ENCODE assay signal across 1 cellular context in genomic region chr4:152540293-152540674, GRCh38.
TF ChIP-seq lines count a peak whose summit lies in the region.

No MANE protein-coding gene starts in this region.

TF ChIP-seq in HepG2, 621 proteins besides CTCF, POLR2A, EP300 and RAD21 (continued from another document):
- TF ChIP-seq GRHL1 (CRISPR knock-in tag; conservative IDR thresholded peaks at IDR 0.05): no peak
- TF ChIP-seq NR2F6 (IDR thresholded peaks at IDR 0.05): no peak
- no peak for TF ChIP-seq NR2F6 (CRISPR knock-in tag; IDR thresholded peaks at IDR 0.05)
- TF ChIP-seq THYN1 (CRISPR knock-in tag; IDR thresholded peaks at IDR 0.05; ENCODE audit: borderline replicate concordance, low read depth): no peak
- no peak for TF ChIP-seq ZNF740 (CRISPR knock-in tag; IDR thresholded peaks at IDR 0.05)
- no peak for TF ChIP-seq ZKSCAN1 (IDR thresholded peaks at IDR 0.05; ENCODE audit: low read length)
- TF ChIP-seq ZNF33A (CRISPR knock-in tag; IDR thresholded peaks at IDR 0.05; ENCODE audit: borderline replicate concordance): no peak
- TF ChIP-seq NFYB (CRISPR knock-in tag; IDR thresholded peaks at IDR 0.05): 0 out of 2 replicates have a peak, but pooled peaks have one; percentile 20
- TF ChIP-seq RXRB (CRISPR knock-in tag; IDR thresholded peaks at IDR 0.05; ENCODE audit: borderline replicate concordance): no peak
- TF ChIP-seq POLR2AphosphoS5 (IDR thresholded peaks at IDR 0.05; ENCODE audit: low read depth, low read length): no peak
- TF ChIP-seq SNAPC4 (CRISPR knock-in tag; IDR thresholded peaks at IDR 0.05): no peak
- TF ChIP-seq RBFOX2 (IDR thresholded peaks at IDR 0.05; ENCODE audit: low read depth, low read length): no peak
- TF ChIP-seq ZNF670 (CRISPR knock-in tag; IDR thresholded peaks at IDR 0.05; ENCODE audit: borderline replicate concordance): no peak
- no peak for TF ChIP-seq ZBTB34 (CRISPR knock-in tag; IDR thresholded peaks at IDR 0.05)
- no peak for TF ChIP-seq ZNF7 (CRISPR knock-in tag; IDR thresholded peaks at IDR 0.05)
- no peak for TF ChIP-seq U2AF2 (IDR thresholded peaks at IDR 0.05; ENCODE audit: low read depth, low read length)
- TF ChIP-seq ZNF691 (CRISPR knock-in tag; IDR thresholded peaks at IDR 0.05; ENCODE audit: borderline replicate concordance, low read depth): 0 out of 2 replicates have a peak, but pooled peaks have one; percentile 22
- TF ChIP-seq SIN3A (IDR thresholded peaks at IDR 0.05; ENCODE audit: borderline replicate concordance, low read depth, low read length): no peak
- TF ChIP-seq ZNF101 (CRISPR knock-in tag; IDR thresholded peaks at IDR 0.05; ENCODE audit: borderline replicate concordance, low read depth): no peak
